In the genomic region with DNA sequence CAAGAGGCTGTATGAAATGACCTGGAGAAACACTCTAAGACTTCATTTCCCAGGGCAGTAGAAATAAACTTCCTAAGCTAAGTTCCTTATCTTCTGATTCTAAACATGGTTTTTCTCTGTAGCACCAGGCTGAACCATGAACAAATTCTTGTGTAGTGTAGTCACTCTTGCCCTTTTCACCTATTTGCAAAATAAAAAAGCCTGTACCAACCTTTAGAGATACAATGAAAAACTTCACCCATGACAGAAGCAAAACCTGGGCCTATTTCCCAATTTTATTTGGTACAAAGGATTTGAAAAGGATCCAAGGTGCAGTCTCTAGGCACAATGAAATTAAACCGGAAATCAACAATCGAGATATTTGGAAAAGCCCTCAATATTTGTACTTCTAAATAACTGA, we compare ENCODE assay signal across 13 cellular contexts. TPM values are rescaled to one million over a fixed set of nuclear protein-coding genes. Genes with fewer than 3 reads are reported as not detected.
DNase-seq lines count a peak whose midpoint lies in the region; ATAC-seq and TF ChIP-seq lines count a peak whose summit lies in the region.
"Had no signal": no experiment of that assay in that cellular context is flagged by ENCODE, and none has a peak within 500 bp of the region (broad histone marks: within the 10 kb centered on the region; RNA-seq: fewer than 3 reads in every experiment).

No MANE protein-coding gene starts in this region.

- H3K27ac ChIP-seq in SJSA1 = peak overlapping the region; percentile 3
- H3K27ac ChIP-seq in gastrocnemius medialis = peak overlapping the region in 2 of 4 donors; percentile 24 to 35
- H3K27ac ChIP-seq: foreskin keratinocyte had no signal

- TF ChIP-seq CTCF in fibroblast of the aortic adventitia (IDR thresholded peaks at IDR 0.05; ENCODE audit: insufficient read depth, low read length) = no peak
- no peak for TF ChIP-seq CTCF in gastrocnemius medialis (IDR thresholded peaks at IDR 0.05 in 4 of 5, conservative IDR thresholded peaks at IDR 0.05 in 1 of 5)

- H3K4me3 ChIP-seq in SJSA1 (no peak overlapping the region), fibroblast of the aortic adventitia (ENCODE audit: low read depth, low read length) (no peak overlapping the region), gastrocnemius medialis (no peak overlapping the region)

- H3K36me3 ChIP-seq in SJSA1 (peaks cover 75% of the 10 kb centered on the region), gastrocnemius medialis (peaks cover 0 to 32% of the 10 kb centered on the region in 2 donors)

- no peak for TF ChIP-seq POLR2A in gastrocnemius medialis (IDR thresholded peaks at IDR 0.05)

- no peak for ATAC-seq in gastrocnemius medialis
- ATAC-seq in GM18502 (IDR thresholded peaks at IDR 0.05; ENCODE audit: poor library complexity, unreplicated experiment) = no peak
- no peak for ATAC-seq in HG02759 (IDR thresholded peaks at IDR 0.05; ENCODE audit: unreplicated experiment)
- no peak for ATAC-seq in GM18907 (IDR thresholded peaks at IDR 0.05; ENCODE audit: unreplicated experiment)
- ATAC-seq: foreskin keratinocyte; stimulated activated effector memory CD8-positive, alpha-beta T cell treated with anti-CD3 and anti-CD28 coated beads, Interleukin-12 subunit alpha, Interleukin-12 subunit beta, amount 100 ng/mL, for 72 hours; T-cell had no signal

- intact Hi-C loops in gastrocnemius medialis (cut with DNase I; ENCODE audit: low total_unique reads) = no loop called here

- no peaks in the 10 kb centered on the region for H3K27me3 ChIP-seq in SJSA1 (replicated peaks)
- no peaks in the 10 kb centered on the region for H3K27me3 ChIP-seq in gastrocnemius medialis
- H3K27me3 ChIP-seq: foreskin keratinocyte had no signal

- H3K9me3 ChIP-seq in SJSA1 (replicated peaks) = peaks cover 2% of the 10 kb centered on the region; the same call in 1 of the 2 replicates
- no peaks in the 10 kb centered on the region for H3K9me3 ChIP-seq in gastrocnemius medialis

- H3K4me1 ChIP-seq in SJSA1 (replicated peaks) (peaks cover 14% of the 10 kb centered on the region), gastrocnemius medialis (peaks cover 0 to 3% of the 10 kb centered on the region in 2 donors)

- in situ Hi-C loops in gastrocnemius medialis (cut with MboI; ENCODE audit: low sequenced_read_pairs in 4 of 4) = no loop called here

- DNase-seq in ELR (ENCODE audit: low read depth) (peak; percentile 75), SJSA1 (ENCODE audit: low read depth in 1 of 2, low spot score in 2 of 2) (peak in 1 of 2 experiments; percentile 50), fibroblast of the aortic adventitia (ENCODE audit: low read depth) (peak; percentile 84), renal cortical epithelial cell (ENCODE audit: low read depth) (peak; percentile 87), gastrocnemius medialis (no peak)
- DNase-seq: activated gamma-delta T cell; CD4-positive, alpha-beta T cell; T-cell had no signal

RNA-seq across cellular contexts. Expression of gene POLR1A, which starts 43.6 kb away (rescaled TPM):
- total RNA-seq in SJSA1 (2014; rRNA removed; shearing (Covaris generic)) = 25.5 and 28.6 TPM in 2 replicates
- total RNA-seq in fibroblast of the aortic adventitia (ENCODE audit: low replicate concordance) = 29.4 and 43.1 TPM in 2 replicates
- total RNA-seq in renal cortical epithelial cell = 17.4 and 40.4 TPM in 2 replicates
- total RNA-seq in gastrocnemius medialis = 10 to 100 TPM; 20.1 to 31.7 (median 29.4) TPM

RNA-seq across cellular contexts. Expression of gene PTCD3, which starts 44.0 kb away (rescaled TPM):
- total RNA-seq in SJSA1 (2014; rRNA removed; shearing (Covaris generic)) = 86.1 and 274 TPM in 2 replicates
- total RNA-seq in fibroblast of the aortic adventitia (ENCODE audit: low replicate concordance) = 61.6 and 71.9 TPM in 2 replicates
- total RNA-seq in renal cortical epithelial cell = 96.2 and 125 TPM in 2 replicates
- total RNA-seq in gastrocnemius medialis = 100 to 1,000 TPM in 1 of 4 donors, 10 to 100 TPM in 3; 55.5 to 111 (median 68.2) TPM

Comparison
In these comparisons a context has a peak if more than half of its experiments do, and no peak if none do; other contexts are left out.
1. DNase-seq: peak in ELR (single experiment), fibroblast of the aortic adventitia (single experiment) and renal cortical epithelial cell (single experiment); none in gastrocnemius medialis (0 of 2).